ENCODE assay signal across 9 cellular contexts in the genomic region with DNA sequence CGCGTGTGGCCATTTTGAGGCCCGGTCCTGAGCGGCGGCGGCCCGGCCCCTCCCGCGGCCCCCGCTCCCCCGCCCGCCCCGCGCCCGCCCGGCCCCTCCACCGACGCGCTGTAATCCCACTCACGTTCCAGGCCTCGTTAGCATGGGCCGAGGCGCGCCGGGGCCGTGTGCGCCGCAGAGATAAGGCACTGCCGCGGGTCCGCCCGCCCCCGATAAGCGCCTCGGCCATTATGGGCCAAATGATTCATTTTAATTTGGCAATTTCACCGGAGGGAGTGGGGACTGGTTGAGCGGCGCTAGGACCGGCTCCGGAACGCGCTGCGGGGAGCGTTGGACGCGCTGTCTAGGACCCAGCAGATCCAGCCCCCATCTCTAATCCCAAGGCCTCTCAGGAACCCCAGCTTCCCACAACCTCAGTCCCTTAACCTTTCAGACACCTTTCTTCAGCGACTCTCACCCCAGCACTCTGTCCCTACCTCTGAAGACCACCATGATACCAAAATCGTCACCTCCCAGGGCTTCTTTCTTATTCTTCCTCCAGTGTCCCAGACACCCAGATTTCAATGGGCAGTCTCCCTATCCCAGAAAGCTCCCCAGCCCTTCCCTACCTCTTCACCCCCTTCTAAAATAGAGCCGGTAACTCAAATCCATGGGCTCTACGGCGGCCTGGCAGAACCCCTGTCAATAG. TPM values are rescaled to one million over a fixed set of nuclear protein-coding genes. Genes with fewer than 3 reads are reported as not detected.
DNase-seq lines count a peak whose midpoint lies in the region; ATAC-seq and TF ChIP-seq lines count a peak whose summit lies in the region.
"Had no signal": no experiment of that assay in that cellular context is flagged by ENCODE, and none has a peak within 500 bp of the region (broad histone marks: within the 10 kb centered on the region; RNA-seq: fewer than 3 reads in every experiment).

Gene TAL1 (minus strand): TSS at position 39 of the 688 bp plus-strand sequence. CDS start 6,337 bp downstream, outside the sequence.

- no peaks in the 10 kb centered on the region for H3K36me3 Mint-ChIP-seq in activated T-cell treated with anti-CD3 and anti-CD28 coated beads, Interleukin-2, amount 50 U/mL, for 4 hours (ENCODE audit: insufficient read depth)
- H3K36me3 Mint-ChIP-seq in memory B cell, result no peaks in the 10 kb centered on the region

- peaks cover 0 to 27% (median 20%) of the 10 kb centered on the region in 4 donors for H3K4me1 ChIP-seq in tibial artery

- no peaks in the 10 kb centered on the region for H3K36me3 ChIP-seq in tibial artery

- peak within 1 kb of the TSS; percentile 82 for H3K4me3 Mint-ChIP-seq in activated T-cell treated with anti-CD3 and anti-CD28 coated beads, Interleukin-2, amount 50 U/mL, for 4 hours
- peak within 1 kb of the TSS; percentile 73 for H3K4me3 Mint-ChIP-seq in memory B cell

- DNase-seq in activated T-cell treated with anti-CD3 and anti-CD28 coated beads, Interleukin-2, amount 50 U/mL, for 4 hours, result no peak
- no peak for DNase-seq in activated T-cell treated with anti-CD3 and anti-CD28 coated beads, Interleukin-2, amount 50 U/mL, for 1 hour
- DNase-seq in coronary artery (ENCODE audit: low spot score) (no peak), memory B cell (ENCODE audit: low spot score in 2 of 2) (no peak), tibial artery (no peak), pons (ENCODE audit: low spot score) (no peak), NCI-H748 (lab: John Stamatoyannopoulos, UW; ENCODE audit: unreplicated experiment) (no peak)

- intact Hi-C loops in tibial artery (cut with DNase I; ENCODE audit: low total_unique reads), result no loop called here

- H3K4me1 Mint-ChIP-seq in activated T-cell treated with anti-CD3 and anti-CD28 coated beads, Interleukin-2, amount 50 U/mL, for 4 hours (ENCODE audit: low read depth), result peaks cover 31% of the 10 kb centered on the region
- peaks cover 12% of the 10 kb centered on the region for H3K4me1 Mint-ChIP-seq in memory B cell

- H3K4me3 ChIP-seq in coronary artery (peak within 1 kb of the TSS; percentile 70), tibial artery (peak within 1 kb of the TSS; percentile 28 to 49)

- TF ChIP-seq CTCF in coronary artery (IDR thresholded peaks at IDR 0.05) (no peak), tibial artery (IDR thresholded peaks at IDR 0.05) (no peak)

- H3K9me3 Mint-ChIP-seq in activated T-cell treated with anti-CD3 and anti-CD28 coated beads, Interleukin-2, amount 50 U/mL, for 4 hours, result no peaks in the 10 kb centered on the region
- no peaks in the 10 kb centered on the region for H3K9me3 Mint-ChIP-seq in memory B cell

- H3K27me3 Mint-ChIP-seq in activated T-cell treated with anti-CD3 and anti-CD28 coated beads, Interleukin-2, amount 50 U/mL, for 4 hours (ENCODE audit: low read depth), result peaks cover 82% of the 10 kb centered on the region
- H3K27me3 Mint-ChIP-seq in memory B cell, result peaks cover 38% of the 10 kb centered on the region

- H3K27ac ChIP-seq in coronary artery (peak within 1 kb of the TSS in 1 of 2 donors; percentile 77), tibial artery (peak within 1 kb of the TSS in 1 of 2 donors; percentile 6)
- H3K27ac ChIP-seq: C4-2B had no signal

- no peaks in the 10 kb centered on the region for H3K9me3 ChIP-seq in tibial artery

- peak; percentile 20 to 27 for ATAC-seq in activated T-cell treated with anti-CD3 and anti-CD28 coated beads, Interleukin-2, amount 50 U/mL, for 4 hours
- ATAC-seq in memory B cell (ENCODE audit: low read depth) (no peak), GM21390 (IDR thresholded peaks at IDR 0.05; ENCODE audit: unreplicated experiment) (no peak)

- peaks cover 11 to 77% of the 10 kb centered on the region in 2 donors for H3K27me3 ChIP-seq in tibial artery

- peak within 1 kb of the TSS; percentile 28 for H3K27ac Mint-ChIP-seq in memory B cell

RNA-seq across cellular contexts. Expression of gene TAL1, which starts in this region (rescaled TPM):
- total RNA-seq in activated T-cell treated with anti-CD3 and anti-CD28 coated beads, Interleukin-2, amount 50 U/mL, for 4 hours, result under 1 TPM; 0.05 to 0.14 (median 0.11) TPM

Comparison
In these comparisons a context has a peak if more than half of its experiments do, and no peak if none do; other contexts are left out.
1. Peak in ATAC-seq in activated T-cell treated with anti-CD3 and anti-CD28 coated beads, Interleukin-2, amount 50 U/mL, for 4 hours; RNA of the gene not detected or under 1 TPM.